ENCODE assay signal across 1 cellular context in genomic region chr4:150648123-150648522, GRCh38.
TF ChIP-seq lines count a peak whose summit lies in the region.

No MANE protein-coding gene starts in this region.

TF ChIP-seq in K562, 482 proteins besides CTCF, POLR2A, EP300 and RAD21 (continued from another document):
- no peak for TF ChIP-seq CHAMP1 (IDR thresholded peaks at IDR 0.05)
- no peak for TF ChIP-seq ZNF57 (CRISPR knock-in tag; IDR thresholded peaks at IDR 0.05)
- TF ChIP-seq SMAD4 (CRISPR knock-in tag; conservative IDR thresholded peaks at IDR 0.05), result no peak
- no peak for TF ChIP-seq FOXJ3 (CRISPR knock-in tag; IDR thresholded peaks at IDR 0.05)
- TF ChIP-seq TBP (optimal IDR thresholded peaks at IDR 0.05; ENCODE audit: low read depth, low read length), result no peak
- TF ChIP-seq ZNF316 (IDR thresholded peaks at IDR 0.05), result no peak
TF ChIP-seq in K562: peak in this region for 0.
